Comparison of ENCODE assay signal across 1 cellular context in the genomic region with DNA sequence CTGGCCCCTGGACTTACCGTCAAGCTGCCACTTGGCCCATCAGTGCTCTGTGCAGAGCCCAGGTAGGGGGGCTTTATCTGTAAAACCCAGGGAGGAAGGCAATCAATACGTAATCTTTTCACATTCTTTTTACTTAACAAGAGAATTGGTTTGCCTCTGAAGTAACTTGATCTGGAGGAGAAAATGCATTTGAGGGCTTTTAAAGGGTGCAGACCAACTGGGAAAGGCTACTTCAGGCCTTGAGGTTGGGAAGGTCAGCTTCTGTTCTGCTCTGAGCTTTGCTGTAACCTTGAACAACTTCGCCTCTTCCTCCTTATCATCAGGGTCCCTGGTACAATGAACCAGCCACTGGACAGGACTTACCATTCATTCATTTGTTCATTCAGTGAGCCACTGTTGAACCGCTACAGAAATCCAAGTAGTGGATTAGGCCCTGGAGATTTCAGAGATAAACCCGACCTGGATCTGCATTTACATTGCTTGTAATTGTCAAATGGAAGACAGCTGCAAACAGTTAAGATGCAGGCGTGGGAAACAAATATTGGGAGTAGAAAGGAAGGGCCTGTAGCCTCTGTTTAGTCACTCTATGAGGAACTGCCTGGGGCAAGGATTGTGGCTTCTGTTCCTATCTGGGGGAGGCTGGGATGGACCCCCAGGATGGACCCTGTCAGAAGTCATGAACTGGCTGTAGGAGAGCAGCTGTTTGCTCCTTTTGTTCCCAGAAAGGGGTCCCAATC.
TF ChIP-seq lines count a peak whose summit lies in the region.

No MANE protein-coding gene starts in this region.

TF ChIP-seq in GM23338, 12 proteins besides CTCF, POLR2A, EP300 and RAD21 (continued from another document):
- TF ChIP-seq, protein P1, sequence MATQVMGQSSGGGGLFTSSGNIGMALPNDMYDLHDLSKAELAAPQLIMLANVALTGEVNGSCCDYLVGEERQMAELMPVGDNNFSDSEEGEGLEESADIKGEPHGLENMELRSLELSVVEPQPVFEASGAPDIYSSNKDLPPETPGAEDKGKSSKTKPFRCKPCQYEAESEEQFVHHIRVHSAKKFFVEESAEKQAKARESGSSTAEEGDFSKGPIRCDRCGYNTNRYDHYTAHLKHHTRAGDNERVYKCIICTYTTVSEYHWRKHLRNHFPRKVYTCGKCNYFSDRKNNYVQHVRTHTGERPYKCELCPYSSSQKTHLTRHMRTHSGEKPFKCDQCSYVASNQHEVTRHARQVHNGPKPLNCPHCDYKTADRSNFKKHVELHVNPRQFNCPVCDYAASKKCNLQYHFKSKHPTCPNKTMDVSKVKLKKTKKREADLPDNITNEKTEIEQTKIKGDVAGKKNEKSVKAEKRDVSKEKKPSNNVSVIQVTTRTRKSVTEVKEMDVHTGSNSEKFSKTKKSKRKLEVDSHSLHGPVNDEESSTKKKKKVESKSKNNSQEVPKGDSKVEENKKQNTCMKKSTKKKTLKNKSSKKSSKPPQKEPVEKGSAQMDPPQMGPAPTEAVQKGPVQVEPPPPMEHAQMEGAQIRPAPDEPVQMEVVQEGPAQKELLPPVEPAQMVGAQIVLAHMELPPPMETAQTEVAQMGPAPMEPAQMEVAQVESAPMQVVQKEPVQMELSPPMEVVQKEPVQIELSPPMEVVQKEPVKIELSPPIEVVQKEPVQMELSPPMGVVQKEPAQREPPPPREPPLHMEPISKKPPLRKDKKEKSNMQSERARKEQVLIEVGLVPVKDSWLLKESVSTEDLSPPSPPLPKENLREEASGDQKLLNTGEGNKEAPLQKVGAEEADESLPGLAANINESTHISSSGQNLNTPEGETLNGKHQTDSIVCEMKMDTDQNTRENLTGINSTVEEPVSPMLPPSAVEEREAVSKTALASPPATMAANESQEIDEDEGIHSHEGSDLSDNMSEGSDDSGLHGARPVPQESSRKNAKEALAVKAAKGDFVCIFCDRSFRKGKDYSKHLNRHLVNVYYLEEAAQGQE (IDR thresholded peaks at IDR 0.05; ENCODE audit: unreplicated experiment) = no peak
- TF ChIP-seq POLR2AphosphoS5 (IDR thresholded peaks at IDR 0.05; ENCODE audit: low read depth) = no peak
- TF ChIP-seq, protein P2, sequence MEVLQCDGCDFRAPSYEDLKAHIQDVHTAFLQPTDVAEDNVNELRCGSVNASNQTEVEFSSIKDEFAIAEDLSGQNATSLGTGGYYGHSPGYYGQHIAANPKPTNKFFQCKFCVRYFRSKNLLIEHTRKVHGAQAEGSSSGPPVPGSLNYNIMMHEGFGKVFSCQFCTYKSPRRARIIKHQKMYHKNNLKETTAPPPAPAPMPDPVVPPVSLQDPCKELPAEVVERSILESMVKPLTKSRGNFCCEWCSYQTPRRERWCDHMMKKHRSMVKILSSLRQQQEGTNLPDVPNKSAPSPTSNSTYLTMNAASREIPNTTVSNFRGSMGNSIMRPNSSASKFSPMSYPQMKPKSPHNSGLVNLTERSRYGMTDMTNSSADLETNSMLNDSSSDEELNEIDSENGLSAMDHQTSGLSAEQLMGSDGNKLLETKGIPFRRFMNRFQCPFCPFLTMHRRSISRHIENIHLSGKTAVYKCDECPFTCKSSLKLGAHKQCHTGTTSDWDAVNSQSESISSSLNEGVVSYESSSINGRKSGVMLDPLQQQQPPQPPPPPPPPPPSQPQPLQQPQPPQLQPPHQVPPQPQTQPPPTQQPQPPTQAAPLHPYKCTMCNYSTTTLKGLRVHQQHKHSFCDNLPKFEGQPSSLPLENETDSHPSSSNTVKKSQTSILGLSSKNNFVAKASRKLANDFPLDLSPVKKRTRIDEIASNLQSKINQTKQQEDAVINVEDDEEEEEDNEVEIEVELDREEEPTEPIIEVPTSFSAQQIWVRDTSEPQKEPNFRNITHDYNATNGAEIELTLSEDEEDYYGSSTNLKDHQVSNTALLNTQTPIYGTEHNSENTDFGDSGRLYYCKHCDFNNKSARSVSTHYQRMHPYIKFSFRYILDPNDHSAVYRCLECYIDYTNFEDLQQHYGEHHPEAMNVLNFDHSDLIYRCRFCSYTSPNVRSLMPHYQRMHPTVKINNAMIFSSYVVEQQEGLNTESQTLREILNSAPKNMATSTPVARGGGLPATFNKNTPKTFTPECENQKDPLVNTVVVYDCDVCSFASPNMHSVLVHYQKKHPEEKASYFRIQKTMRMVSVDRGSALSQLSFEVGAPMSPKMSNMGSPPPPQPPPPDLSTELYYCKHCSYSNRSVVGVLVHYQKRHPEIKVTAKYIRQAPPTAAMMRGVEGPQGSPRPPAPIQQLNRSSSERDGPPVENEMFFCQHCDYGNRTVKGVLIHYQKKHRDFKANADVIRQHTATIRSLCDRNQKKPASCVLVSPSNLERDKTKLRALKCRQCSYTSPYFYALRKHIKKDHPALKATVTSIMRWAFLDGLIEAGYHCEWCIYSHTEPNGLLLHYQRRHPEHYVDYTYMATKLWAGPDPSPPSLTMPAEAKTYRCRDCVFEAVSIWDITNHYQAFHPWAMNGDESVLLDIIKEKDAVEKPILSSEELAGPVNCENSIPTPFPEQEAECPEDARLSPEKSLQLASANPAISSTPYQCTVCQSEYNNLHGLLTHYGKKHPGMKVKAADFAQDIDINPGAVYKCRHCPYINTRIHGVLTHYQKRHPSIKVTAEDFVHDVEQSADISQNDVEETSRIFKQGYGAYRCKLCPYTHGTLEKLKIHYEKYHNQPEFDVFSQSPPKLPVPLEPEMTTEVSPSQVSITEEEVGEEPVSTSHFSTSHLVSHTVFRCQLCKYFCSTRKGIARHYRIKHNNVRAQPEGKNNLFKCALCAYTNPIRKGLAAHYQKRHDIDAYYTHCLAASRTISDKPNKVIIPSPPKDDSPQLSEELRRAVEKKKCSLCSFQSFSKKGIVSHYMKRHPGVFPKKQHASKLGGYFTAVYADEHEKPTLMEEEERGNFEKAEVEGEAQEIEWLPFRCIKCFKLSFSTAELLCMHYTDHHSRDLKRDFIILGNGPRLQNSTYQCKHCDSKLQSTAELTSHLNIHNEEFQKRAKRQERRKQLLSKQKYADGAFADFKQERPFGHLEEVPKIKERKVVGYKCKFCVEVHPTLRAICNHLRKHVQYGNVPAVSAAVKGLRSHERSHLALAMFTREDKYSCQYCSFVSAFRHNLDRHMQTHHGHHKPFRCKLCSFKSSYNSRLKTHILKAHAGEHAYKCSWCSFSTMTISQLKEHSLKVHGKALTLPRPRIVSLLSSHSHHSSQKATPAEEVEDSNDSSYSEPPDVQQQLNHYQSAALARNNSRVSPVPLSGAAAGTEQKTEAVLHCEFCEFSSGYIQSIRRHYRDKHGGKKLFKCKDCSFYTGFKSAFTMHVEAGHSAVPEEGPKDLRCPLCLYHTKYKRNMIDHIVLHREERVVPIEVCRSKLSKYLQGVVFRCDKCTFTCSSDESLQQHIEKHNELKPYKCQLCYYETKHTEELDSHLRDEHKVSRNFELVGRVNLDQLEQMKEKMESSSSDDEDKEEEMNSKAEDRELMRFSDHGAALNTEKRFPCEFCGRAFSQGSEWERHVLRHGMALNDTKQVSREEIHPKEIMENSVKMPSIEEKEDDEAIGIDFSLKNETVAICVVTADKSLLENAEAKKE (CRISPR knock-in tag; IDR thresholded peaks at IDR 0.05) = 0 out of 2 replicates have a peak, but pooled peaks have one; percentile 32
- no peak for TF ChIP-seq STAT1 (IDR thresholded peaks at IDR 0.05; ENCODE audit: unreplicated experiment)
